Comparison of ENCODE assay signal across 8 cellular contexts in genomic region chr20:30378721-30379120, GRCh38.
DNase-seq lines count a peak whose midpoint lies in the region; ATAC-seq, FAIRE-seq and TF ChIP-seq lines count a peak whose summit lies in the region.
"Not testable (repeated sequence)": the region's sequence is repeated elsewhere in the genome, so short reads cannot be mapped to it uniquely, and the experiment has no call there.

No MANE protein-coding gene starts in this region.

- not testable (repeated sequence) for H3K9me3 Mint-ChIP-seq in T-cell; activated CD4-positive, alpha-beta memory T cell treated with anti-CD3 and anti-CD28 coated beads, Interleukin-2, amount 10 ng/mL, durations not matched to agents 7 days and 5 days; activated T-helper 2 cell treated with anti-CD3 and anti-CD28 coated beads, Interferon-gamma antibody, Interleukin-2, Interleukin-4, amounts not matched to agents 10 μg/mL and 5 μg/mL and 100 μg/mL, durations not matched to agents 14 hours and 24 hours and 36 hours
- H3K9me3 Mint-ChIP-seq in naive thymus-derived CD4-positive, alpha-beta T cell, result peaks cover 0 to 39% (median 5%) of the 10 kb centered on the region in 11 donors
- H3K9me3 Mint-ChIP-seq in stimulated activated naive CD8-positive, alpha-beta T cell treated with anti-CD3 and anti-CD28 coated beads, Interleukin-15, amount 100 ng/mL, for 72 hours, result peaks cover 10% of the 10 kb centered on the region in 2 donors

- H3K27ac Mint-ChIP-seq in T-cell; activated CD4-positive, alpha-beta memory T cell treated with anti-CD3 and anti-CD28 coated beads, Interleukin-2, amount 10 ng/mL, durations not matched to agents 7 days and 5 days; activated T-helper 2 cell treated with anti-CD3 and anti-CD28 coated beads, Interferon-gamma antibody, Interleukin-2, Interleukin-4, amounts not matched to agents 10 μg/mL and 5 μg/mL and 100 μg/mL, durations not matched to agents 14 hours and 24 hours and 36 hours; stimulated activated naive CD8-positive, alpha-beta T cell treated with anti-CD3 and anti-CD28 coated beads, Interleukin-15, amount 100 ng/mL, for 72 hours: not testable (repeated sequence)
- peak overlapping the region in 3 of 9 donors; percentile 27 to 72 (median 69) for H3K27ac Mint-ChIP-seq in naive thymus-derived CD4-positive, alpha-beta T cell

- not testable (repeated sequence) for H3F3A ChIP-seq in DOHH2 (ENCODE audit: control insufficient read depth, insufficient read depth)

- H4K20me1 ChIP-seq in DOHH2 (ENCODE audit: control insufficient read depth, insufficient read depth, low read depth, low read length); K562 (replicated peaks; ENCODE audit: control insufficient read depth, insufficient read depth, low read length): not testable (repeated sequence)

- not testable (repeated sequence) for H3K9me1 ChIP-seq in K562 (ENCODE audit: control insufficient read depth, insufficient read depth, low read length)

- TF ChIP-seq POLR2A in K562 (conservative IDR thresholded peaks at IDR 0.05), result not testable (repeated sequence)

- not testable (repeated sequence) for BruUV-seq in K562 (replicated peaks; lab: Mats Ljungman, UMichigan)

- CTCF ChIA-PET in T-cell (lab: Charles Lee); activated CD4-positive, alpha-beta memory T cell treated with anti-CD3 and anti-CD28 coated beads, Interleukin-2, amount 10 ng/mL, durations not matched to agents 7 days and 5 days (lab: Charles Lee); K562 (lab: Yijun Ruan, JAX; ENCODE audit: low intra/inter-chr PET ratio); naive thymus-derived CD4-positive, alpha-beta T cell (lab: Charles Lee): not testable (repeated sequence)

- peaks cover 19% of the 10 kb centered on the region for H3K36me3 Mint-ChIP-seq in T-cell
- H3K36me3 Mint-ChIP-seq in activated CD4-positive, alpha-beta memory T cell treated with anti-CD3 and anti-CD28 coated beads, Interleukin-2, amount 10 ng/mL, durations not matched to agents 7 days and 5 days (ENCODE audit: low read depth), result peaks cover 28% of the 10 kb centered on the region
- H3K36me3 Mint-ChIP-seq in activated T-helper 2 cell treated with anti-CD3 and anti-CD28 coated beads, Interferon-gamma antibody, Interleukin-2, Interleukin-4, amounts not matched to agents 10 μg/mL and 5 μg/mL and 100 μg/mL, durations not matched to agents 14 hours and 24 hours and 36 hours (ENCODE audit: low read depth), result peaks cover 37% of the 10 kb centered on the region
- peaks cover 0 to 24% (median 4%) of the 10 kb centered on the region in 5 donors for H3K36me3 Mint-ChIP-seq in naive thymus-derived CD4-positive, alpha-beta T cell

- not testable (repeated sequence) for TF ChIP-seq EP300 in K562 (IDR thresholded peaks at IDR 0.05; ENCODE audit: low read length)

- peak overlapping the region; percentile 99; the same call in 1 of the 2 replicates for H3K4me3 ChIP-seq in DOHH2 (ENCODE audit: low read length)
- H3K4me3 ChIP-seq in K562; naive thymus-derived CD4-positive, alpha-beta T cell (ENCODE audit: low read length): not testable (repeated sequence)

- DNase-seq in CD1c-positive myeloid dendritic cell (ENCODE audit: extremely low spot score), result peak; percentile 9
- not testable (repeated sequence) for DNase-seq in T-cell; activated CD4-positive, alpha-beta memory T cell treated with anti-CD3 and anti-CD28 coated beads, Interleukin-2, amount 10 ng/mL, durations not matched to agents 7 days and 5 days; activated T-helper 2 cell treated with anti-CD3 and anti-CD28 coated beads, Interferon-gamma antibody, Interleukin-2, Interleukin-4, amounts not matched to agents 10 μg/mL and 5 μg/mL and 100 μg/mL, durations not matched to agents 14 hours and 24 hours and 36 hours (ENCODE audit: low spot score); K562 (ENCODE audit: extremely low read depth in 1 of 4, low spot score in 3 of 4); naive thymus-derived CD4-positive, alpha-beta T cell; stimulated activated naive CD8-positive, alpha-beta T cell treated with anti-CD3 and anti-CD28 coated beads, Interleukin-15, amount 100 ng/mL, for 72 hours

- not testable (repeated sequence) for H3K27me3 Mint-ChIP-seq in T-cell; activated CD4-positive, alpha-beta memory T cell treated with anti-CD3 and anti-CD28 coated beads, Interleukin-2, amount 10 ng/mL, durations not matched to agents 7 days and 5 days; activated T-helper 2 cell treated with anti-CD3 and anti-CD28 coated beads, Interferon-gamma antibody, Interleukin-2, Interleukin-4, amounts not matched to agents 10 μg/mL and 5 μg/mL and 100 μg/mL, durations not matched to agents 14 hours and 24 hours and 36 hours (ENCODE audit: low read depth); naive thymus-derived CD4-positive, alpha-beta T cell; stimulated activated naive CD8-positive, alpha-beta T cell treated with anti-CD3 and anti-CD28 coated beads, Interleukin-15, amount 100 ng/mL, for 72 hours

- in situ Hi-C loops in K562 (cut with MboI), result not testable (repeated sequence)

- H3K4me1 Mint-ChIP-seq in T-cell, result peaks cover 46 to 64% (median 56%) of the 10 kb centered on the region in 3 donors
- H3K4me1 Mint-ChIP-seq in activated CD4-positive, alpha-beta memory T cell treated with anti-CD3 and anti-CD28 coated beads, Interleukin-2, amount 10 ng/mL, durations not matched to agents 7 days and 5 days, result peaks cover 41% of the 10 kb centered on the region
- H3K4me1 Mint-ChIP-seq in activated T-helper 2 cell treated with anti-CD3 and anti-CD28 coated beads, Interferon-gamma antibody, Interleukin-2, Interleukin-4, amounts not matched to agents 10 μg/mL and 5 μg/mL and 100 μg/mL, durations not matched to agents 14 hours and 24 hours and 36 hours (ENCODE audit: low read depth), result peaks cover 33% of the 10 kb centered on the region
- peaks cover 0 to 53% (median 29%) of the 10 kb centered on the region in 7 donors for H3K4me1 Mint-ChIP-seq in naive thymus-derived CD4-positive, alpha-beta T cell
- H3K4me1 Mint-ChIP-seq in stimulated activated naive CD8-positive, alpha-beta T cell treated with anti-CD3 and anti-CD28 coated beads, Interleukin-15, amount 100 ng/mL, for 72 hours, result peaks cover 40% of the 10 kb centered on the region

- not testable (repeated sequence) for TF ChIP-seq RAD21 in K562 (CRISPR knock-in tag; conservative IDR thresholded peaks at IDR 0.05 in 1 of 2, IDR thresholded peaks at IDR 0.05 in 1 of 2)

- peaks cover 31% of the 10 kb centered on the region for H3K79me2 ChIP-seq in DOHH2 (ENCODE audit: control insufficient read depth, low read length)
- H3K79me2 ChIP-seq in K562 (ENCODE audit: control insufficient read depth, insufficient read depth, low read length), result peaks cover 16% of the 10 kb centered on the region; the same call in 2 of the 3 replicates

- H3K4me2 ChIP-seq in DOHH2 (ENCODE audit: low read length), result peak overlapping the region; percentile 57; the same call in 1 of the 2 replicates
- not testable (repeated sequence) for H3K4me2 ChIP-seq in K562 (ENCODE audit: insufficient read depth, low read length)

- not testable (repeated sequence) for TF ChIP-seq CTCF in DOHH2 (IDR thresholded peaks at IDR 0.05; ENCODE audit: low read depth, low read length, poor library complexity, severe bottlenecking); K562 (IDR thresholded peaks at IDR 0.05 in 2 of 3, conservative IDR thresholded peaks at IDR 0.05 in 1 of 3; ENCODE audit: insufficient read depth in 2 of 3, low read depth in 1 of 3, low read length in 3 of 3)

- H3K9ac ChIP-seq in K562 (ENCODE audit: insufficient read depth in 1 of 2, low read depth in 2 of 2, low read length in 2 of 2), result not testable (repeated sequence)

- ATAC-seq in T-cell (replicated peaks in 1 of 4); K562; naive thymus-derived CD4-positive, alpha-beta T cell; stimulated activated naive CD8-positive, alpha-beta T cell treated with anti-CD3 and anti-CD28 coated beads, Interleukin-15, amount 100 ng/mL, for 72 hours: not testable (repeated sequence)

- H3K27ac ChIP-seq in DOHH2 (ENCODE audit: low read depth, low read length); K562 (ENCODE audit: extremely low read depth, low read depth, low read length); naive thymus-derived CD4-positive, alpha-beta T cell (ENCODE audit: low read depth, low read length): not testable (repeated sequence)

- not testable (repeated sequence) for H3K27me3 ChIP-seq in DOHH2 (ENCODE audit: control insufficient read depth, low read length); K562 (ENCODE audit: control insufficient read depth in 2 of 2, insufficient read depth in 2 of 2, low read length in 2 of 2); naive thymus-derived CD4-positive, alpha-beta T cell (ENCODE audit: control insufficient read depth in 2 of 2, insufficient read depth in 2 of 2, low read length in 2 of 2)

- 100% methylated on average over 1 of the region's 1 CpG for WGBS in K562 (ENCODE audit: insufficient coverage, low coverage, missing lambda C conversion rate)

- FAIRE-seq in K562 (lab: Jason Lieb, UNC), result not testable (repeated sequence)

- not testable (repeated sequence) for H3K9me3 ChIP-seq in DOHH2 (ENCODE audit: control insufficient read depth, insufficient read depth, low read length); K562 (replicated peaks; ENCODE audit: control insufficient read depth, insufficient read depth, low read depth, low read length); naive thymus-derived CD4-positive, alpha-beta T cell (ENCODE audit: control insufficient read depth in 2 of 3, low read length in 3 of 3)

- POLR2A ChIA-PET in T-cell (lab: Charles Lee); activated CD4-positive, alpha-beta memory T cell treated with anti-CD3 and anti-CD28 coated beads, Interleukin-2, amount 10 ng/mL, durations not matched to agents 7 days and 5 days (lab: Charles Lee); K562 (lab: Yijun Ruan, JAX); naive thymus-derived CD4-positive, alpha-beta T cell (lab: Charles Lee): not testable (repeated sequence)

- H3K4me3 Mint-ChIP-seq in T-cell, result peak overlapping the region; percentile 83 to 95 (median 91)
- H3K4me3 Mint-ChIP-seq in activated CD4-positive, alpha-beta memory T cell treated with anti-CD3 and anti-CD28 coated beads, Interleukin-2, amount 10 ng/mL, durations not matched to agents 7 days and 5 days, result peak overlapping the region; percentile 27
- peak overlapping the region; percentile 63 for H3K4me3 Mint-ChIP-seq in activated T-helper 2 cell treated with anti-CD3 and anti-CD28 coated beads, Interferon-gamma antibody, Interleukin-2, Interleukin-4, amounts not matched to agents 10 μg/mL and 5 μg/mL and 100 μg/mL, durations not matched to agents 14 hours and 24 hours and 36 hours (ENCODE audit: low read depth)
- peak overlapping the region in 8 of 10 donors; percentile 21 to 97 (median 89) for H3K4me3 Mint-ChIP-seq in naive thymus-derived CD4-positive, alpha-beta T cell
- peak overlapping the region; percentile 4 to 89 for H3K4me3 Mint-ChIP-seq in stimulated activated naive CD8-positive, alpha-beta T cell treated with anti-CD3 and anti-CD28 coated beads, Interleukin-15, amount 100 ng/mL, for 72 hours

- intact Hi-C loops in activated T-helper 2 cell treated with anti-CD3 and anti-CD28 coated beads, Interferon-gamma antibody, Interleukin-2, Interleukin-4, amounts not matched to agents 10 μg/mL and 5 μg/mL and 100 μg/mL, durations not matched to agents 14 hours and 24 hours and 36 hours (cut with micrococcal nuclease), result not testable (repeated sequence)
- intact Hi-C loops in K562 (cut with micrococcal nuclease), result loop anchor here (10.0 kb wide), 1 partner anchor 206 kb away; no protein-coding TSS in a partner anchor
- intact Hi-C loops in naive thymus-derived CD4-positive, alpha-beta T cell (cut with micrococcal nuclease), result loop anchor here in 1 of 2 donors (5.0 kb wide), 1 partner anchor 1776 kb away; no protein-coding TSS in a partner anchor

- H3K9me2 ChIP-seq in DOHH2 (replicated peaks; ENCODE audit: control insufficient read depth, low read length), result not testable (repeated sequence)

- H3K4me1 ChIP-seq in DOHH2 (ENCODE audit: control insufficient read depth, low read length); K562 (replicated peaks in 1 of 2; ENCODE audit: control insufficient read depth in 2 of 2, insufficient read depth in 2 of 2, low read length in 2 of 2); naive thymus-derived CD4-positive, alpha-beta T cell (ENCODE audit: control insufficient read depth in 2 of 2, insufficient read depth in 2 of 2, low read length in 2 of 2): not testable (repeated sequence)

- not testable (repeated sequence) for H2AFZ ChIP-seq in K562 (ENCODE audit: low read depth, low read length)

- H3K36me3 ChIP-seq in DOHH2 (ENCODE audit: control insufficient read depth, low read length); K562 (ENCODE audit: control insufficient read depth, insufficient read depth, low read length); naive thymus-derived CD4-positive, alpha-beta T cell (ENCODE audit: control insufficient read depth in 2 of 3, insufficient read depth in 3 of 3, low read length in 3 of 3): not testable (repeated sequence)

Comparison
In these comparisons a context has a peak if more than half of its experiments do, and no peak if none do; other contexts are left out.
1. H3K4me3 Mint-ChIP-seq: peak in every context shown above with its lines; median percentile 91 in T-cell; 89 in naive thymus-derived CD4-positive, alpha-beta T cell; 63 in activated T-helper 2 cell treated with anti-CD3 and anti-CD28 coated beads, Interferon-gamma antibody, Interleukin-2, Interleukin-4, amounts not matched to agents 10 μg/mL and 5 μg/mL and 100 μg/mL, durations not matched to agents 14 hours and 24 hours and 36 hours; 46 in stimulated activated naive CD8-positive, alpha-beta T cell treated with anti-CD3 and anti-CD28 coated beads, Interleukin-15, amount 100 ng/mL, for 72 hours; 27 in activated CD4-positive, alpha-beta memory T cell treated with anti-CD3 and anti-CD28 coated beads, Interleukin-2, amount 10 ng/mL, durations not matched to agents 7 days and 5 days.